ENCODE assay signal across 8 cellular contexts in genomic region chr13:24967985-24968384, GRCh38.
DNase-seq lines count a peak whose midpoint lies in the region; FAIRE-seq and TF ChIP-seq lines count a peak whose summit lies in the region.
"Not testable (repeated sequence)": the region's sequence is repeated elsewhere in the genome, so short reads cannot be mapped to it uniquely, and the experiment has no call there.

No MANE protein-coding gene starts in this region.

- H3K4me1 ChIP-seq in HEK293 (ENCODE audit: control insufficient read depth, insufficient read depth, low read length); SK-N-SH (ENCODE audit: control insufficient read depth in 1 of 2, insufficient read depth in 2 of 2, low read depth in 1 of 2, low read length in 1 of 2); kidney (ENCODE audit: control insufficient read depth in 1 of 2, insufficient read depth in 1 of 2, low read depth in 1 of 2, low read length in 2 of 2); osteoblast (ENCODE audit: insufficient read depth, low read length); stomach smooth muscle (ENCODE audit: control insufficient read depth, insufficient read depth, low read length): not testable (repeated sequence)

- WGBS in SK-N-SH (ENCODE audit: low lambda C conversion rate) = 11% methylated on average over 4 of the region's 5 CpGs

- H3K9ac ChIP-seq in SK-N-SH; stomach smooth muscle (ENCODE audit: low read length in 2 of 2): not testable (repeated sequence)
- peak overlapping the region; percentile 24 to 67 for H3K9ac ChIP-seq in kidney (ENCODE audit: low read length in 2 of 2)

- not testable (repeated sequence) for H3K27me3 ChIP-seq in AG04450 (ENCODE audit: control insufficient read depth, insufficient read depth, low read length); SK-N-SH (ENCODE audit: insufficient read depth); bronchial epithelial cell (ENCODE audit: control insufficient read depth, insufficient read depth, low read length); osteoblast (ENCODE audit: insufficient read depth, low read length); stomach smooth muscle (ENCODE audit: control insufficient read depth in 1 of 2, insufficient read depth in 2 of 2, low read length in 2 of 2)

- not testable (repeated sequence) for TF ChIP-seq EP300 in SK-N-SH (IDR thresholded peaks at IDR 0.05; ENCODE audit: borderline replicate concordance in 1 of 2, low read depth in 1 of 2, low read length in 1 of 2)

- CTCF ChIA-PET in AG04450 (lab: Charles Lee) = interaction anchor here (0.5 to 2.2 kb wide), 25 partner anchors 13 to 392 kb away, joined by 3 to 14 read pairs (median 4); no protein-coding TSS in a partner anchor
- CTCF ChIA-PET in HEK293 (lab: Yijun Ruan, JAX) = interaction anchor here (0.6 to 1.4 kb wide), 5 partner anchors 274 to 392 kb away, joined by 3 to 8 read pairs (median 3); no protein-coding TSS in a partner anchor
- CTCF ChIA-PET in SK-N-SH (lab: Yijun Ruan, JAX) = interaction anchor here (1.1 kb wide), 2 partner anchors 190 to 274 kb away, joined by 3 to 5 read pairs; no protein-coding TSS in a partner anchor

- not testable (repeated sequence) for H4K20me1 ChIP-seq in SK-N-SH (ENCODE audit: insufficient read depth); osteoblast (ENCODE audit: insufficient read depth, low read length)

- peak overlapping the region; percentile 56; the same call in 1 of the 2 replicates for H2AFZ ChIP-seq in SK-N-SH (ENCODE audit: low read depth)
- peak overlapping the region; percentile 90 for H2AFZ ChIP-seq in osteoblast (ENCODE audit: low read length)

- H3K9me2 ChIP-seq in SK-N-SH = not testable (repeated sequence)

- H3K4me3 ChIP-seq in AG04450 (ENCODE audit: low read depth, low read length) = peak overlapping the region; percentile 35
- H3K4me3 ChIP-seq in HEK293 (ENCODE audit: low read depth, low read length) = peak overlapping the region; percentile 35
- H3K4me3 ChIP-seq in SK-N-SH (ENCODE audit: low read depth in 2 of 2, low read length in 1 of 2) = peak overlapping the region; percentile 36 to 46
- peak overlapping the region; percentile 25 for H3K4me3 ChIP-seq in bronchial epithelial cell (ENCODE audit: low read depth, low read length)
- peak overlapping the region; percentile 68 to 77 for H3K4me3 ChIP-seq in kidney (ENCODE audit: low read length in 2 of 2)
- H3K4me3 ChIP-seq in osteoblast (ENCODE audit: insufficient read depth, low read length) = peak overlapping the region; percentile 30
- H3K4me3 ChIP-seq in stomach smooth muscle (ENCODE audit: low read length in 2 of 2) = peak overlapping the region; percentile 57 to 62

- TF ChIP-seq CTCF in AG04450 (IDR thresholded peaks at IDR 0.05; ENCODE audit: low read depth, low read length); HEK293 (tag by site-specific recombination; IDR thresholded peaks at IDR 0.05); SK-N-SH (IDR thresholded peaks at IDR 0.05); bronchial epithelial cell (IDR thresholded peaks at IDR 0.05; ENCODE audit: insufficient read depth, low read length, severe bottlenecking); kidney (IDR thresholded peaks at IDR 0.05; ENCODE audit: borderline replicate concordance, extremely low read depth, insufficient read depth); osteoblast (IDR thresholded peaks at IDR 0.05; ENCODE audit: extremely low read depth, low read depth, low read length): not testable (repeated sequence)

- not testable (repeated sequence) for H3K36me3 ChIP-seq in HEK293 (ENCODE audit: control insufficient read depth in 2 of 2, insufficient read depth in 1 of 2, low read length in 2 of 2); SK-N-SH (replicated peaks in 1 of 2; ENCODE audit: control insufficient read depth in 1 of 2, insufficient read depth in 2 of 2, low read length in 1 of 2); bronchial epithelial cell (ENCODE audit: control insufficient read depth, insufficient read depth, low read length); kidney (ENCODE audit: control insufficient read depth in 1 of 2, insufficient read depth in 2 of 2, low read length in 2 of 2); osteoblast (ENCODE audit: insufficient read depth, low read length); stomach smooth muscle (ENCODE audit: control insufficient read depth in 2 of 2, insufficient read depth in 2 of 2, low read length in 2 of 2)

- H3K4me2 ChIP-seq in SK-N-SH = peak overlapping the region; percentile 57; the same call in 1 of the 2 replicates
- H3K4me2 ChIP-seq in osteoblast (ENCODE audit: insufficient read depth, low read length) = peak overlapping the region; percentile 77

- intact Hi-C loops in kidney (cut with DNase I) = not testable (repeated sequence)

- H3K27ac ChIP-seq in AG04450 (ENCODE audit: low read depth, low read length); HEK293 (ENCODE audit: extremely low read depth, low read depth, low read length); SK-N-SH (ENCODE audit: low read depth in 2 of 2, low read length in 1 of 2); kidney (ENCODE audit: low read depth in 2 of 2, low read length in 2 of 2); osteoblast (ENCODE audit: low read depth, low read length); stomach smooth muscle (ENCODE audit: low read length): not testable (repeated sequence)

- not testable (repeated sequence) for H3F3A ChIP-seq in SK-N-SH (replicated peaks; ENCODE audit: insufficient read depth)

- not testable (repeated sequence) for H3K9me3 ChIP-seq in AG04450 (ENCODE audit: control insufficient read depth, insufficient read depth, low read length); HEK293 (ENCODE audit: control insufficient read depth, insufficient read depth, low read depth, low read length); SK-N-SH; kidney (ENCODE audit: control insufficient read depth in 1 of 2, low read length in 2 of 2); osteoblast (ENCODE audit: low read depth, low read length); stomach smooth muscle (ENCODE audit: control insufficient read depth in 2 of 2, low read length in 2 of 2)

- FAIRE-seq in bronchial epithelial cell (lab: Jason Lieb, UNC); kidney (lab: Jason Lieb, UNC): not testable (repeated sequence)

- TF ChIP-seq RAD21 in SK-N-SH (IDR thresholded peaks at IDR 0.05; ENCODE audit: low read length) = not testable (repeated sequence)

- not testable (repeated sequence) for DNase-seq in AG04450 (ENCODE audit: low read depth, low spot score); SK-N-SH; bronchial epithelial cell (ENCODE audit: low read depth); kidney; osteoblast (ENCODE audit: insufficient read length, low spot score, missing footprints)
- peak; percentile 5 for DNase-seq in fibroblast of peridontal ligament (ENCODE audit: extremely low read depth)

- not testable (repeated sequence) for H3K79me2 ChIP-seq in SK-N-SH (ENCODE audit: insufficient read depth); osteoblast (ENCODE audit: insufficient read depth, low read length)

- POLR2A ChIA-PET in AG04450 (lab: Yijun Ruan, JAX); HEK293 (lab: Yijun Ruan, JAX); SK-N-SH (lab: Yijun Ruan, JAX): not testable (repeated sequence)
